In the genomic region with DNA sequence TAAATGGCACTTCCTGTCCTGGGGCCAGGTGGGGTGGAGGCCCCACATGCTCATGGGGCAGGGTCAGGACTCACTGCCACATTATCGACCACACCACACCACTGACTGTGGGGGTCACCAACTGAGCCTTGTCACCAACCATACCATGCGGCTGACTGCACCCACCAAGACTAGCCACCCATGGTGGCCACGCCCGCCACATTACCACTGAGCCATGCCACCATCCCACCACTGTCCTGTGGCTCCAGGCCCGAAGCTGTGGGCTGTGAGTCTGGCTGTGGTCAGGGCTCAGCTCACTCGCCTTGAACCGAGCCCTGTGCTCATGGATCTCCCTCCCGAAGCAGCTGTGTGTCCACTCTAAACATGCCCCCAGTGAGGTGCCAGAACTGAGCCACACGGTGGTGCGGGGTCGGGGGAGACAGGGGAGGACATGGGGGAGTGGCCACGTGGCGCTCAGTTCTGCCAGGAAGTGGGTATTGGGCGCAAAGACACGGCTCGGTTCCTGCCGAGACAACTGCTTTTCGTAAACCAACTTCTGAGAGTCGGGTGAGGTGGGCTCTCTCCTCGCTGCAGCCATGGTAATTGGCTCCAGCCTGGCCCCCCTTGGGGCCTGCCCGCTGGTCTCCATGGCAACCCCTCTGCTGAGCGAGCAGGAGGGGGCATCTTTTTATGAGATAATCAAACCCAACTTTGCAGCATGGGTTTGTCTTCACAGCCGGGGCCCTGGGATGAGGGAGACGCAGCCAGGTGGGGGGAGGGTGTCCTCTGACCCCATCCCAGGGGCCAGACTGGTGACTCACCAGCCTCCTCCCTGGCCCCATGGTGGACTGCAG, we compare ENCODE assay signal across 1 cellular context.
TF ChIP-seq lines count a peak whose summit lies in the region.

No MANE protein-coding gene starts in this region.

TF ChIP-seq in WTC11, 78 proteins besides CTCF, POLR2A, EP300 and RAD21 (continued from another document):
- TF ChIP-seq ZNF532 (CRISPR knock-in tag; IDR thresholded peaks at IDR 0.05; ENCODE audit: borderline replicate concordance), result no peak
- TF ChIP-seq FOXP1 (CRISPR knock-in tag; IDR thresholded peaks at IDR 0.05; ENCODE audit: borderline replicate concordance), result no peak
- no peak for TF ChIP-seq ETV6 (CRISPR knock-in tag; IDR thresholded peaks at IDR 0.05)
- TF ChIP-seq MYBL2 (CRISPR knock-in tag; IDR thresholded peaks at IDR 0.05), result no peak
- no peak for TF ChIP-seq TEAD1 (CRISPR knock-in tag; IDR thresholded peaks at IDR 0.05)
- no peak for TF ChIP-seq NR1H2 (CRISPR knock-in tag; IDR thresholded peaks at IDR 0.05)
- TF ChIP-seq, protein P1, sequence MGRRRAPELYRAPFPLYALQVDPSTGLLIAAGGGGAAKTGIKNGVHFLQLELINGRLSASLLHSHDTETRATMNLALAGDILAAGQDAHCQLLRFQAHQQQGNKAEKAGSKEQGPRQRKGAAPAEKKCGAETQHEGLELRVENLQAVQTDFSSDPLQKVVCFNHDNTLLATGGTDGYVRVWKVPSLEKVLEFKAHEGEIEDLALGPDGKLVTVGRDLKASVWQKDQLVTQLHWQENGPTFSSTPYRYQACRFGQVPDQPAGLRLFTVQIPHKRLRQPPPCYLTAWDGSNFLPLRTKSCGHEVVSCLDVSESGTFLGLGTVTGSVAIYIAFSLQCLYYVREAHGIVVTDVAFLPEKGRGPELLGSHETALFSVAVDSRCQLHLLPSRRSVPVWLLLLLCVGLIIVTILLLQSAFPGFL (CRISPR knock-in tag; IDR thresholded peaks at IDR 0.05; ENCODE audit: borderline replicate concordance), result no peak
- no peak for TF ChIP-seq ESRRA (CRISPR knock-in tag; IDR thresholded peaks at IDR 0.05; ENCODE audit: borderline replicate concordance)
- TF ChIP-seq ZMAT4 (CRISPR knock-in tag; IDR thresholded peaks at IDR 0.05), result no peak
- TF ChIP-seq, protein P2, sequence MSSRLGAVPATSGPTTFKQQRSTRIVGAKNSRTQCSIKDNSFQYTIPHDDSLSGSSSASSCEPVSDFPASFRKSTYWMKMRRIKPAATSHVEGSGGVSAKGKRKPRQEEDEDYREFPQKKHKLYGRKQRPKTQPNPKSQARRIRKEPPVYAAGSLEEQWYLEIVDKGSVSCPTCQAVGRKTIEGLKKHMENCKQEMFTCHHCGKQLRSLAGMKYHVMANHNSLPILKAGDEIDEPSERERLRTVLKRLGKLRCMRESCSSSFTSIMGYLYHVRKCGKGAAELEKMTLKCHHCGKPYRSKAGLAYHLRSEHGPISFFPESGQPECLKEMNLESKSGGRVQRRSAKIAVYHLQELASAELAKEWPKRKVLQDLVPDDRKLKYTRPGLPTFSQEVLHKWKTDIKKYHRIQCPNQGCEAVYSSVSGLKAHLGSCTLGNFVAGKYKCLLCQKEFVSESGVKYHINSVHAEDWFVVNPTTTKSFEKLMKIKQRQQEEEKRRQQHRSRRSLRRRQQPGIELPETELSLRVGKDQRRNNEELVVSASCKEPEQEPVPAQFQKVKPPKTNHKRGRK (CRISPR knock-in tag; IDR thresholded peaks at IDR 0.05; ENCODE audit: borderline replicate concordance), result no peak
